ENCODE assay signal across 8 cellular contexts in genomic region chr1:87327362-87328120, GRCh38. TPM values are rescaled to one million over a fixed set of nuclear protein-coding genes. Genes with fewer than 3 reads are reported as not detected.
DNase-seq lines count a peak whose midpoint lies in the region; ATAC-seq, FAIRE-seq and TF ChIP-seq lines count a peak whose summit lies in the region.

No MANE protein-coding gene starts in this region.

- H3K4me3 ChIP-seq in GM08714 (ENCODE audit: low read length) (peak overlapping the region; percentile 87), SJCRH30 (peak overlapping the region; percentile 78), fibroblast of mammary gland (ENCODE audit: control insufficient read depth, low read depth, low read length) (peak overlapping the region; percentile 79), rectal smooth muscle tissue (ENCODE audit: low read length) (peak overlapping the region; percentile 92)

- no peak for TF ChIP-seq CTCF in fibroblast of mammary gland (conservative IDR thresholded peaks at IDR 0.05; ENCODE audit: control insufficient read depth, insufficient read depth, low read depth, low read length)

- peak overlapping the region; percentile 29 for H3K9ac ChIP-seq in rectal smooth muscle tissue (ENCODE audit: low read length)

- no peak for ATAC-seq in GM19324 (IDR thresholded peaks at IDR 0.05; ENCODE audit: low FRiP score, unreplicated experiment)

- H3K9me3 ChIP-seq in SJCRH30 (replicated peaks): no peaks in the 10 kb centered on the region

- H3K36me3 ChIP-seq in SJCRH30 (peaks cover 7% of the 10 kb centered on the region), rectal smooth muscle tissue (ENCODE audit: control insufficient read depth, insufficient read depth, low read length) (no peaks in the 10 kb centered on the region)

- H3K27me3 ChIP-seq in SJCRH30: no peaks in the 10 kb centered on the region
- no peaks in the 10 kb centered on the region for H3K27me3 ChIP-seq in rectal smooth muscle tissue (ENCODE audit: control insufficient read depth, insufficient read depth, low read length)

- H3K27ac ChIP-seq in SJCRH30 (peak overlapping the region; percentile 92), rectal smooth muscle tissue (ENCODE audit: low read depth, low read length) (peak overlapping the region; percentile 97)

- FAIRE-seq in RCC 7860 (lab: Jason Lieb, UNC): no peak

- DNase-seq in SJCRH30 (peak in 1 of 2 experiments; percentile 18), fibroblast of mammary gland (ENCODE audit: low read depth) (peak; percentile 18), NCI-H345 treated with DMSO at 0.1 percent for 48 hours (lab: John Stamatoyannopoulos, UW; ENCODE audit: unreplicated experiment) (no peak), activated gamma-delta T cell treated with Interleukin-2 at 50 U/mL for 16 hours (no peak), RCC 7860 (ENCODE audit: low spot score) (no peak)

- H3K4me1 ChIP-seq in SJCRH30: 0 out of 2 replicates have a peak, but pooled peaks cover 3% of the 10 kb centered on the region
- H3K4me1 ChIP-seq in rectal smooth muscle tissue (ENCODE audit: control insufficient read depth, insufficient read depth, low read length): peaks cover 10% of the 10 kb centered on the region

RNA-seq across cellular contexts. Expression of gene LMO4, which starts 1.1 kb away (rescaled TPM):
- total RNA-seq in SJCRH30 (2014; rRNA removed; shearing (Covaris generic)): 82.0 and 88.3 TPM in 2 replicates
